Comparison of ENCODE assay signal across 9 cellular contexts in the genomic region with DNA sequence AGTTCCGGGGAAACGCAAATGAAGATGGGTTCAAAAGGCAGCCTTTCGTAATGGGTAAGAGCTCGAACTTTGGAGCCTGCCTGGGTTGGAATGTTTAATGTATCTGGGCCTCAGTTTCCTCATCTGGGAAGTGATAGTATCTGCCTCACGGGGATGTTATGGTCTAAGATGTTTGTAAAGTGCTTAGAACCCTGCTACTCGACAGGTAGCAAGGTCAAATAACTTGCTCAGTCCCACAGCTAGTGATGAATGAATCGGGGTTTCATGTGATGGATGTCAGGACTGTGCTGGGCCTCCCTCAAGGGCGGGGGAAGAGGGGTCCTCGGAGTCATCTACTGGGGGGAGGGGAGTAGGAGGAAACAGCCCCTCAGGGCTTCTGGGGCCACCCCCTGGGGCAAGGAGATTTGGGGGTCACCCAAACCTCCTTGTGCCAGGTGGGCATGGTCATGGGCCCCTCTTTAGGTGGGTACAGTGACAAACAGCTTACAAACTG. TPM values are rescaled to one million over a fixed set of nuclear protein-coding genes. Genes with fewer than 3 reads are reported as not detected.
DNase-seq lines count a peak whose midpoint lies in the region; ATAC-seq and TF ChIP-seq lines count a peak whose summit lies in the region.
"Had no signal": no experiment of that assay in that cellular context is flagged by ENCODE, and none has a peak within 500 bp of the region (broad histone marks: within the 10 kb centered on the region; RNA-seq: fewer than 3 reads in every experiment).

No MANE protein-coding gene starts in this region.

- peak overlapping the region; percentile 75 for H3K9ac ChIP-seq in mammary epithelial cell (ENCODE audit: insufficient read depth, low read length)

- no peaks in the 10 kb centered on the region for H3K9me3 ChIP-seq in mammary epithelial cell (replicated peaks; ENCODE audit: insufficient read depth, low read length)
- H3K9me3 ChIP-seq in mucosa of descending colon, result no peaks in the 10 kb centered on the region

- in situ Hi-C loops in mammary epithelial cell (cut with MboI; ENCODE audit: low sequenced_read_pairs in 2 of 2), result loop anchor here in 1 of 2 donors (10.0 kb wide), 1 partner anchor 97 kb away; a partner anchor contains a TSS

- H3K36me3 ChIP-seq in mammary epithelial cell (ENCODE audit: insufficient read depth, low read length) (peaks cover 14% of the 10 kb centered on the region), mucosa of descending colon (ENCODE audit: low read depth) (no peaks in the 10 kb centered on the region)

- dilution Hi-C loops in mammary epithelial cell (cut with HindIII; ENCODE audit: low sequenced_read_pairs), result loop anchor here (5.0 kb wide), 1 partner anchor 85 kb away; no protein-coding TSS in a partner anchor

- CTCF ChIA-PET in mammary epithelial cell (lab: Charles Lee; ENCODE audit: low non-redundant PET), result interaction anchor here (0.7 kb wide), 1 partner anchor 123 kb away, joined by 3 read pairs; no protein-coding TSS in a partner anchor

- no peaks in the 10 kb centered on the region for H4K20me1 ChIP-seq in mammary epithelial cell (ENCODE audit: insufficient read depth, low read length)

- peak overlapping the region; percentile 58 for H3K27ac ChIP-seq in mammary epithelial cell (ENCODE audit: insufficient read depth, low read depth, low read length)

- H3K4me2 ChIP-seq in mammary epithelial cell (ENCODE audit: insufficient read depth, low read depth, low read length), result peak overlapping the region; percentile 83

- H3K4me3 ChIP-seq in mammary epithelial cell (replicated peaks in 1 of 3; ENCODE audit: insufficient read depth in 1 of 3, low read depth in 2 of 3, low read length in 3 of 3), result peak overlapping the region; percentile 65 to 78 (median 67)
- peak overlapping the region; percentile 53 for H3K4me3 ChIP-seq in mucosa of descending colon

- peak; percentile 0 for ATAC-seq in mucosa of descending colon
- ATAC-seq in GM19467 (IDR thresholded peaks at IDR 0.05; ENCODE audit: unreplicated experiment), result no peak
- no peak for ATAC-seq in GM21367 (IDR thresholded peaks at IDR 0.05; ENCODE audit: unreplicated experiment)

- WGBS in mammary epithelial cell (ENCODE audit: low coverage, missing lambda C conversion rate), result 6% methylated on average over 5 of the region's 9 CpGs

- peaks cover 21% of the 10 kb centered on the region for H3K79me2 ChIP-seq in mammary epithelial cell (ENCODE audit: insufficient read depth, low read length)

- no peaks in the 10 kb centered on the region for H3K27me3 ChIP-seq in mammary epithelial cell (ENCODE audit: insufficient read depth, low read length)

- no peak for TF ChIP-seq CTCF in mammary epithelial cell (conservative IDR thresholded peaks at IDR 0.05 in 1 of 2, IDR thresholded peaks at IDR 0.05 in 1 of 2; ENCODE audit: extremely low read depth in 1 of 2, insufficient read depth in 1 of 2, low read depth in 1 of 2, low read length in 2 of 2)
- TF ChIP-seq CTCF in mucosa of descending colon (IDR thresholded peaks at IDR 0.05), result no peak

- DNase-seq in stimulated activated CD4-positive, alpha-beta T cell treated with anti-CD3 and anti-CD28 coated beads, Interleukin-1b, Interleukin-23, amount 100 ng/mL, for 48 hours, result peak; percentile 19
- DNase-seq in stimulated activated CD4-positive, alpha-beta T cell treated with anti-CD3 and anti-CD28 coated beads, Interleukin-2, amount 100 ng/mL, for 48 hours, result no peak
- DNase-seq in mammary epithelial cell (no peak), mucosa of descending colon (no peak), nucleus accumbens (lab: John Stamatoyannopoulos, UW) (no peak)
- no peak for DNase-seq in effector CD4-positive, alpha-beta T cell

- peaks cover 20% of the 10 kb centered on the region for H3K4me1 ChIP-seq in mammary epithelial cell (ENCODE audit: insufficient read depth, low read length)
- peaks cover 30% of the 10 kb centered on the region for H3K4me1 ChIP-seq in mucosa of descending colon (ENCODE audit: low read depth)

- intact Hi-C loops in mammary epithelial cell (cut with micrococcal nuclease) (loop anchor here (1.0 to 10.0 kb wide), 2 partner anchors 47 to 193 kb away; no protein-coding TSS in a partner anchor), mucosa of descending colon (cut with DNase I, micrococcal nuclease) (no loop called here)

- BruUV-seq in mammary epithelial cell (replicated peaks; lab: Mats Ljungman, UMichigan), result no TSS peak

- H2AFZ ChIP-seq in mammary epithelial cell (ENCODE audit: low read depth, low read length), result peak overlapping the region; percentile 80

RNA-seq across cellular contexts. Expression of a gene that starts 0.7 kb away (rescaled TPM):
- 10 to 100 TPM; 63.5 to 89.5 TPM for total RNA-seq in mammary epithelial cell
- 62.4 TPM for polyA plus RNA-seq in mammary epithelial cell
- polyA minus RNA-seq in mammary epithelial cell, result 78.2 TPM
- total RNA-seq in mucosa of descending colon, result 10 to 100 TPM; 22.8 to 32.0 (median 24.8) TPM

RNA-seq across cellular contexts. Expression of a gene that starts 15.6 kb away (rescaled TPM):
- total RNA-seq in mammary epithelial cell (under 1 TPM; 0.33 to 0.50 TPM), mucosa of descending colon (100 to 1,000 TPM; 101 to 347 (median 243) TPM)
- polyA plus RNA-seq in mammary epithelial cell, result 0.74 TPM
- polyA minus RNA-seq in mammary epithelial cell, result not detected
- total RNA-seq: dermis microvascular lymphatic vessel endothelial cell had no signal

RNA-seq across cellular contexts. Expression of a gene that starts 28.9 kb away (rescaled TPM):
- total RNA-seq in mammary epithelial cell, result 100 to 1,000 TPM in 1 of 2 donors, 10 to 100 TPM in 1; 35.3 to 116 TPM
- polyA plus RNA-seq in mammary epithelial cell, result 70.6 TPM
- 121 TPM for polyA minus RNA-seq in mammary epithelial cell
- 100 to 1,000 TPM; 136 to 215 (median 163) TPM for total RNA-seq in mucosa of descending colon

RNA-seq across cellular contexts. Expression of a gene that starts 46.0 kb away (rescaled TPM):
- total RNA-seq in mammary epithelial cell (10 to 100 TPM in 1 of 2 donors, 1 to 10 TPM in 1; 1.5 to 14.9 TPM), mucosa of descending colon (10 to 100 TPM; 21.7 to 24.2 (median 21.7) TPM)
- polyA plus RNA-seq in mammary epithelial cell, result 3.9 TPM
- 2.3 TPM for polyA minus RNA-seq in mammary epithelial cell

Comparison
In these comparisons a context has a peak if more than half of its experiments do, and no peak if none do; other contexts are left out.
1. RNA of a gene that starts 15.6 kb away (total RNA-seq): 101 to 347 TPM in mucosa of descending colon; 0.33 to 0.50 TPM in mammary epithelial cell; every median in the first group is over 10 times any median in the second.